ENCODE assay signal across 1 cellular context in genomic region chr1:27830621-27831424, GRCh38.
TF ChIP-seq lines count a peak whose summit lies in the region.

Gene PPP1R8 (plus strand): TSS chr1:27830782. CDS start chr1:27830836, 54 bp downstream.

TF ChIP-seq in HepG2, 621 proteins besides CTCF, POLR2A, EP300 and RAD21 (continued from another document and continues in another):
- 0 out of 2 replicates have a peak, but pooled peaks have one; percentile 67 for TF ChIP-seq PBX3 (CRISPR knock-in tag; IDR thresholded peaks at IDR 0.05; ENCODE audit: borderline replicate concordance)
- TF ChIP-seq DMAP1 (CRISPR knock-in tag; IDR thresholded peaks at IDR 0.05) = no peak; the same call in 1 of the 2 replicates
- TF ChIP-seq ZNF296 (CRISPR knock-in tag; conservative IDR thresholded peaks at IDR 0.05) = no peak
- TF ChIP-seq SAP130 (CRISPR knock-in tag; IDR thresholded peaks at IDR 0.05; ENCODE audit: low read depth) = peak; percentile 96
- no peak for TF ChIP-seq SCMH1 (CRISPR knock-in tag; IDR thresholded peaks at IDR 0.05; ENCODE audit: borderline replicate concordance)
- no peak for TF ChIP-seq ZNF225 (CRISPR knock-in tag; IDR thresholded peaks at IDR 0.05)
- TF ChIP-seq HNF4A (CRISPR knock-in tag; IDR thresholded peaks at IDR 0.05) = no peak
- TF ChIP-seq MLX (CRISPR knock-in tag; IDR thresholded peaks at IDR 0.05) = peak; percentile 68
- TF ChIP-seq TAF1 (CRISPR knock-in tag; IDR thresholded peaks at IDR 0.05) = peak; percentile 99
- no peak; the same call in 1 of the 2 replicates for TF ChIP-seq MEIS1 (CRISPR knock-in tag; IDR thresholded peaks at IDR 0.05; ENCODE audit: borderline replicate concordance)
- TF ChIP-seq ZNF260 (CRISPR knock-in tag; IDR thresholded peaks at IDR 0.05; ENCODE audit: borderline replicate concordance, low read depth) = no peak
- TF ChIP-seq, protein P1, sequence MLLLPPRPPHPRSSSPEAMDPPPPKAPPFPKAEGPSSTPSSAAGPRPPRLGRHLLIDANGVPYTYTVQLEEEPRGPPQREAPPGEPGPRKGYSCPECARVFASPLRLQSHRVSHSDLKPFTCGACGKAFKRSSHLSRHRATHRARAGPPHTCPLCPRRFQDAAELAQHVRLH (CRISPR knock-in tag; IDR thresholded peaks at IDR 0.05; ENCODE audit: borderline replicate concordance, low read depth) = peak; percentile 62; the same call in 1 of the 2 replicates
- no peak for TF ChIP-seq ZNF530 (CRISPR knock-in tag; IDR thresholded peaks at IDR 0.05; ENCODE audit: low read depth)
- TF ChIP-seq ZBTB21 (CRISPR knock-in tag; IDR thresholded peaks at IDR 0.05) = no peak
- TF ChIP-seq ZNF550 (CRISPR knock-in tag; IDR thresholded peaks at IDR 0.05; ENCODE audit: borderline replicate concordance) = no peak
- 0 out of 2 replicates have a peak, but pooled peaks have one; percentile 30 for TF ChIP-seq GTF2F1 (IDR thresholded peaks at IDR 0.05; ENCODE audit: low read length)
- TF ChIP-seq GATA4 (IDR thresholded peaks at IDR 0.05; ENCODE audit: borderline replicate concordance, low read depth) = no peak; the same call in 1 of the 2 replicates
- no peak for TF ChIP-seq KLF13 (CRISPR knock-in tag; IDR thresholded peaks at IDR 0.05)
- TF ChIP-seq JDP2 (CRISPR knock-in tag; IDR thresholded peaks at IDR 0.05; ENCODE audit: borderline replicate concordance) = no peak
- 0 out of 2 replicates have a peak, but pooled peaks have one; percentile 43 for TF ChIP-seq ZSCAN12 (CRISPR knock-in tag; IDR thresholded peaks at IDR 0.05)
- TF ChIP-seq KIAA2018 (CRISPR knock-in tag; IDR thresholded peaks at IDR 0.05; ENCODE audit: borderline replicate concordance) = no peak
- no peak for TF ChIP-seq ZNF549 (CRISPR knock-in tag; IDR thresholded peaks at IDR 0.05)
- TF ChIP-seq E2F1 (CRISPR knock-in tag; IDR thresholded peaks at IDR 0.05) = peak; percentile 40; the same call in 1 of the 2 replicates
- peak; percentile 41; the same call in 1 of the 2 replicates for TF ChIP-seq ATF1 (CRISPR knock-in tag; IDR thresholded peaks at IDR 0.05)
- TF ChIP-seq ZNF790 (CRISPR knock-in tag; IDR thresholded peaks at IDR 0.05; ENCODE audit: borderline replicate concordance) = no peak
- TF ChIP-seq ZNF317 (CRISPR knock-in tag; IDR thresholded peaks at IDR 0.05) = no peak
- no peak for TF ChIP-seq BRF2 (CRISPR knock-in tag; IDR thresholded peaks at IDR 0.05)
- TF ChIP-seq KLF9 (CRISPR knock-in tag; IDR thresholded peaks at IDR 0.05; ENCODE audit: low read depth) = no peak; the same call in 1 of the 2 replicates
- no peak for TF ChIP-seq ZNF674 (CRISPR knock-in tag; IDR thresholded peaks at IDR 0.05; ENCODE audit: low read depth)
- TF ChIP-seq MAFG (CRISPR knock-in tag; IDR thresholded peaks at IDR 0.05) = no peak
- TF ChIP-seq SETDB1 (CRISPR knock-in tag; IDR thresholded peaks at IDR 0.05; ENCODE audit: borderline replicate concordance) = no peak
- no peak for TF ChIP-seq ZNF329 (CRISPR knock-in tag; IDR thresholded peaks at IDR 0.05; ENCODE audit: low read depth)
- TF ChIP-seq LBX2 (CRISPR knock-in tag; IDR thresholded peaks at IDR 0.05; ENCODE audit: borderline replicate concordance) = no peak
- TF ChIP-seq ZSCAN22 (CRISPR knock-in tag; IDR thresholded peaks at IDR 0.05) = no peak
- TF ChIP-seq ZSCAN29 (CRISPR knock-in tag; conservative IDR thresholded peaks at IDR 0.05) = 0 out of 2 replicates have a peak, but pooled peaks have one; percentile 29
- TF ChIP-seq, protein P2, sequence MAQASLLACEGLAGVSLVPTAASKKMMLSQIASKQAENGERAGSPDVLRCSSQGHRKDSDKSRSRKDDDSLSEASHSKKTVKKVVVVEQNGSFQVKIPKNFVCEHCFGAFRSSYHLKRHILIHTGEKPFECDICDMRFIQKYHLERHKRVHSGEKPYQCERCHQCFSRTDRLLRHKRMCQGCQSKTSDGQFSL (CRISPR knock-in tag; IDR thresholded peaks at IDR 0.05) = no peak; the same call in 1 of the 2 replicates
- no peak for TF ChIP-seq PHF5A (CRISPR knock-in tag; IDR thresholded peaks at IDR 0.05; ENCODE audit: low read depth, unreplicated experiment)
- 0 out of 2 replicates have a peak, but pooled peaks have one; percentile 42 for TF ChIP-seq ZNF263 (CRISPR knock-in tag; IDR thresholded peaks at IDR 0.05)
- no peak for TF ChIP-seq ZNF230 (CRISPR knock-in tag; IDR thresholded peaks at IDR 0.05)
- no peak for TF ChIP-seq RFXAP (CRISPR knock-in tag; IDR thresholded peaks at IDR 0.05; ENCODE audit: borderline replicate concordance)
- TF ChIP-seq TCF7L2 (IDR thresholded peaks at IDR 0.05; ENCODE audit: low read depth, low read length) = no peak
- TF ChIP-seq, protein P3, sequence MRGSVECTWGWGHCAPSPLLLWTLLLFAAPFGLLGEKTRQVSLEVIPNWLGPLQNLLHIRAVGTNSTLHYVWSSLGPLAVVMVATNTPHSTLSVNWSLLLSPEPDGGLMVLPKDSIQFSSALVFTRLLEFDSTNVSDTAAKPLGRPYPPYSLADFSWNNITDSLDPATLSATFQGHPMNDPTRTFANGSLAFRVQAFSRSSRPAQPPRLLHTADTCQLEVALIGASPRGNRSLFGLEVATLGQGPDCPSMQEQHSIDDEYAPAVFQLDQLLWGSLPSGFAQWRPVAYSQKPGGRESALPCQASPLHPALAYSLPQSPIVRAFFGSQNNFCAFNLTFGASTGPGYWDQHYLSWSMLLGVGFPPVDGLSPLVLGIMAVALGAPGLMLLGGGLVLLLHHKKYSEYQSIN (CRISPR knock-in tag; IDR thresholded peaks at IDR 0.05; ENCODE audit: borderline replicate concordance) = no peak
- TF ChIP-seq JUND (CRISPR knock-in tag; IDR thresholded peaks at IDR 0.05) = no peak
- no peak for TF ChIP-seq ONECUT2 (CRISPR knock-in tag; IDR thresholded peaks at IDR 0.05)
- TF ChIP-seq ZNF775 (CRISPR knock-in tag; IDR thresholded peaks at IDR 0.05; ENCODE audit: borderline replicate concordance) = no peak
- TF ChIP-seq PPARG (CRISPR knock-in tag; conservative IDR thresholded peaks at IDR 0.05) = peak; percentile 39
- TF ChIP-seq RAD51 (IDR thresholded peaks at IDR 0.05; ENCODE audit: borderline replicate concordance) = no peak
- no peak for TF ChIP-seq NFIC (IDR thresholded peaks at IDR 0.05; ENCODE audit: low read length)
- peak; percentile 67; the same call in 1 of the 2 replicates for TF ChIP-seq ZFYVE20 (CRISPR knock-in tag; IDR thresholded peaks at IDR 0.05; ENCODE audit: borderline replicate concordance, low read depth)
- TF ChIP-seq ZFP37 (CRISPR knock-in tag; IDR thresholded peaks at IDR 0.05; ENCODE audit: borderline replicate concordance) = no peak
- no peak for TF ChIP-seq CEBPG (CRISPR knock-in tag; IDR thresholded peaks at IDR 0.05)
- TF ChIP-seq PAF1 (CRISPR knock-in tag; IDR thresholded peaks at IDR 0.05) = no peak
- TF ChIP-seq, protein P4, sequence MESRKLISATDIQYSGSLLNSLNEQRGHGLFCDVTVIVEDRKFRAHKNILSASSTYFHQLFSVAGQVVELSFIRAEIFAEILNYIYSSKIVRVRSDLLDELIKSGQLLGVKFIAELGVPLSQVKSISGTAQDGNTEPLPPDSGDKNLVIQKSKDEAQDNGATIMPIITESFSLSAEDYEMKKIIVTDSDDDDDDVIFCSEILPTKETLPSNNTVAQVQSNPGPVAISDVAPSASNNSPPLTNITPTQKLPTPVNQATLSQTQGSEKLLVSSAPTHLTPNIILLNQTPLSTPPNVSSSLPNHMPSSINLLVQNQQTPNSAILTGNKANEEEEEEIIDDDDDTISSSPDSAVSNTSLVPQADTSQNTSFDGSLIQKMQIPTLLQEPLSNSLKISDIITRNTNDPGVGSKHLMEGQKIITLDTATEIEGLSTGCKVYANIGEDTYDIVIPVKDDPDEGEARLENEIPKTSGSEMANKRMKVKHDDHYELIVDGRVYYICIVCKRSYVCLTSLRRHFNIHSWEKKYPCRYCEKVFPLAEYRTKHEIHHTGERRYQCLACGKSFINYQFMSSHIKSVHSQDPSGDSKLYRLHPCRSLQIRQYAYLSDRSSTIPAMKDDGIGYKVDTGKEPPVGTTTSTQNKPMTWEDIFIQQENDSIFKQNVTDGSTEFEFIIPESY (CRISPR knock-in tag; IDR thresholded peaks at IDR 0.05) = no peak
- peak; percentile 50; the same call in 1 of the 2 replicates for TF ChIP-seq ZNF124 (CRISPR knock-in tag; IDR thresholded peaks at IDR 0.05)
- peak; percentile 44 for TF ChIP-seq SUZ12 (IDR thresholded peaks at IDR 0.05; ENCODE audit: low read depth, low read length)
- TF ChIP-seq SRF (IDR thresholded peaks at IDR 0.05; ENCODE audit: low read depth, low read length) = peak; percentile 51; the same call in 1 of the 2 replicates
